ENCODE assay signal across 8 cellular contexts in genomic region chr6:26420607-26421235, GRCh38. TPM values are rescaled to one million over a fixed set of nuclear protein-coding genes. Genes with fewer than 3 reads are reported as not detected.
A peak's percentile ranks its signal among the peaks of the same experiment; 100 is the strongest.
DNase-seq lines count a peak whose midpoint lies in the region; ATAC-seq, FAIRE-seq and TF ChIP-seq lines count a peak whose summit lies in the region.

No MANE protein-coding gene starts in this region.

- DNase-seq in ELF-1 (ENCODE audit: low read depth, low spot score) (peak; percentile 42), HCT116 (ENCODE audit: low read depth, low spot score) (peak; percentile 35), RCC 7860 (ENCODE audit: low spot score) (peak; percentile 5), ecto neural progenitor cell (ENCODE audit: low spot score) (peak; percentile 53), medulla oblongata (ENCODE audit: extremely low spot score) (peak; percentile 34), tibial nerve (ENCODE audit: low spot score in 2 of 2) (no peak), NCI-H226 (no peak), NCI-H2029 treated with DMSO at 0.1 percent for 48 hours (lab: John Stamatoyannopoulos, UW) (no peak)

- intact Hi-C loops in HCT116 (cut with micrococcal nuclease) = loop anchor here (1.0 kb wide), 1 partner anchor 79 kb away; no protein-coding TSS in a partner anchor

- RAD21 ChIA-PET in HCT116 (lab: Charles Lee; ENCODE audit: low non-redundant PET in 1 of 2, low total read pairs in 2 of 2, uncharacterized antibody in 2 of 2, unreplicated experiment in 2 of 2) = interaction anchor here in 1 of 2 experiments (0.7 kb wide), 1 partner anchor 79 kb away, joined by 3 read pairs; no protein-coding TSS in a partner anchor

- H3K36me3 ChIP-seq in HCT116 (ENCODE audit: control insufficient read depth in 1 of 2, insufficient read depth in 2 of 2, low read length in 2 of 2) (0 out of 4 replicates have a peak, but pooled peaks cover 0 to 4% of the 10 kb centered on the region in 2 experiments), tibial nerve (peaks cover 0 to 1% (median 0%) of the 10 kb centered on the region in 3 donors)

- ATAC-seq in HCT116 = peak; percentile 66

- H4K20me1 ChIP-seq in HCT116 (ENCODE audit: insufficient read depth) = no peaks in the 10 kb centered on the region

- peak; percentile 45; the same call in 1 of the 2 replicates for TF ChIP-seq RAD21 in HCT116 (IDR thresholded peaks at IDR 0.05; ENCODE audit: low read depth)

- peak overlapping the region; percentile 84 for H3K9ac ChIP-seq in HCT116 (ENCODE audit: low read length)

- H3K4me1 ChIP-seq in HCT116 (ENCODE audit: control insufficient read depth in 1 of 2, insufficient read depth in 2 of 2, low read length in 2 of 2) (peaks cover 4 to 11% of the 10 kb centered on the region in 2 experiments; a peak in 3 of 4 replicates), tibial nerve (peaks cover 0 to 46% (median 11%) of the 10 kb centered on the region in 4 donors)

- WGBS in tibial nerve, 2 donors = 15 to 25% methylated on average over 6 of the region's 6 CpGs

- TF ChIP-seq CTCF in HCT116 (IDR thresholded peaks at IDR 0.05 in 2 of 3, conservative IDR thresholded peaks at IDR 0.05 in 1 of 3; ENCODE audit: borderline replicate concordance in 1 of 3, insufficient read depth in 1 of 3, low read depth in 2 of 3, low read length in 2 of 3) (peak; percentile 8 to 72 (median 56); a peak in 4 of 6 replicates), tibial nerve (IDR thresholded peaks at IDR 0.05) (peak in 2 of 5 experiments; percentile 21 to 27)

- H3K4me3 ChIP-seq in HCT116 (replicated peaks in 1 of 2; ENCODE audit: low read depth in 1 of 2, low read length in 2 of 2) (peak overlapping the region; percentile 26 to 93), tibial nerve (peak overlapping the region; percentile 29 to 88 (median 72))

- H3K79me2 ChIP-seq in HCT116 (ENCODE audit: insufficient read depth, low read length) = no peaks in the 10 kb centered on the region

- POLR2A ChIA-PET in HCT116 (lab: Charles Lee) = no interaction called here

- H3K27ac ChIP-seq in HCT116 (ENCODE audit: low read depth, low read length) = peak overlapping the region; percentile 69
- peak overlapping the region; percentile 83 to 94 (median 90) for H3K27ac ChIP-seq in tibial nerve

- no peak for TF ChIP-seq EP300 in tibial nerve (IDR thresholded peaks at IDR 0.05)

- peaks cover 0 to 7% of the 10 kb centered on the region in 2 experiments; a peak in 1 of 4 replicates for H3K9me3 ChIP-seq in HCT116 (ENCODE audit: control insufficient read depth in 1 of 2, insufficient read depth in 1 of 2, low read depth in 1 of 2, low read length in 2 of 2)
- H3K9me3 ChIP-seq in tibial nerve = no peaks in the 10 kb centered on the region

- H3K27me3 ChIP-seq in HCT116 (ENCODE audit: insufficient read depth, low read length) = no peaks in the 10 kb centered on the region
- H3K27me3 ChIP-seq in tibial nerve = no peaks in the 10 kb centered on the region

- no peaks in the 10 kb centered on the region for H3K9me2 ChIP-seq in HCT116 (ENCODE audit: insufficient read depth)

- CTCF ChIA-PET in HCT116 (lab: Charles Lee) = interaction anchor here (1.0 to 1.4 kb wide), 2 partner anchors 36 to 79 kb away, joined by 3 to 7 read pairs; no protein-coding TSS in a partner anchor

- peak overlapping the region; percentile 95 for H3K4me2 ChIP-seq in HCT116 (ENCODE audit: low read length)

- peak overlapping the region; percentile 98 for H2AFZ ChIP-seq in HCT116 (ENCODE audit: low read depth, low read length, poor library complexity, severe bottlenecking)

- no peak for FAIRE-seq in RCC 7860 (lab: Jason Lieb, UNC)

- no TSS peak for BruUV-seq in HCT116 (replicated peaks; lab: Mats Ljungman, UMichigan)

- TF ChIP-seq POLR2A in HCT116 (IDR thresholded peaks at IDR 0.05; ENCODE audit: borderline replicate concordance, extremely low read depth, insufficient read depth, insufficient read length) (no peak), tibial nerve (IDR thresholded peaks at IDR 0.05) (no peak)

TF ChIP-seq in HCT116, 20 proteins besides CTCF, POLR2A, EP300 and RAD21:
- TF ChIP-seq ZFX (IDR thresholded peaks at IDR 0.05) (no peak), TCF7L2 (IDR thresholded peaks at IDR 0.05; ENCODE audit: borderline replicate concordance, extremely low read depth, insufficient read depth, insufficient read length) (no peak), SIN3A (IDR thresholded peaks at IDR 0.05; ENCODE audit: low read depth) (no peak), SP1 (IDR thresholded peaks at IDR 0.05; ENCODE audit: low read depth) (no peak), ATF3 (IDR thresholded peaks at IDR 0.05) (no peak), ZNF274 (IDR thresholded peaks at IDR 0.05; ENCODE audit: low read depth, low read length) (no peak), ZBTB33 (IDR thresholded peaks at IDR 0.05; ENCODE audit: extremely low read depth, insufficient replicate concordance, low read length) (no peak), EGR1 (IDR thresholded peaks at IDR 0.05; ENCODE audit: low read depth) (no peak), FOSL1 (IDR thresholded peaks at IDR 0.05; ENCODE audit: low read depth) (no peak), JUND (IDR thresholded peaks at IDR 0.05) (no peak), YY1 (IDR thresholded peaks at IDR 0.05; ENCODE audit: extremely low read depth, insufficient replicate concordance, low read depth, low read length) (no peak)

RNA-seq across cellular contexts. Expression of gene BTN3A1, which starts 18.6 kb away (rescaled TPM):
- total RNA-seq in HCT116 (2021; ENCODE audit: unreplicated experiment) = 9.0 TPM
- polyA plus RNA-seq in HCT116 (2012) = 4.8 and 5.0 TPM in 2 replicates
- 10 to 100 TPM; 12.3 to 29.3 (median 16.6) TPM for total RNA-seq in tibial nerve

RNA-seq across cellular contexts. Expression of gene BTN3A3, which starts 19.6 kb away (rescaled TPM):
- total RNA-seq in HCT116 (2021; ENCODE audit: unreplicated experiment) (5.8 TPM), tibial nerve (10 to 100 TPM in 3 of 4 donors, 1 to 10 TPM in 1; 9.4 to 27.8 (median 14.0) TPM)
- polyA plus RNA-seq in HCT116 (2012) = 3.6 and 3.7 TPM in 2 replicates

RNA-seq across cellular contexts. Expression of gene BTN2A1, which starts 37.0 kb away (rescaled TPM):
- total RNA-seq in HCT116 (2021; ENCODE audit: unreplicated experiment) (11.2 TPM), tibial nerve (10 to 100 TPM; 15.7 to 29.0 (median 17.1) TPM)
- polyA plus RNA-seq in HCT116 (2012) = 11.1 and 12.0 TPM in 2 replicates

RNA-seq across cellular contexts. Expression of gene BTN2A2, which starts 37.8 kb away (rescaled TPM):
- total RNA-seq in HCT116 (2021; ENCODE audit: unreplicated experiment) = 15.4 TPM
- polyA plus RNA-seq in HCT116 (2012) = 13.0 and 14.6 TPM in 2 replicates
- 10 to 100 TPM in 3 of 4 donors, 1 to 10 TPM in 1; 6.7 to 20.7 (median 14.5) TPM for total RNA-seq in tibial nerve

RNA-seq across cellular contexts. Expression of gene BTN3A2, which starts 55.7 kb away (rescaled TPM):
- 14.1 TPM for total RNA-seq in HCT116 (2021; ENCODE audit: unreplicated experiment)
- 10.8 and 12.9 TPM in 2 replicates for polyA plus RNA-seq in HCT116 (2012)
- 10 to 100 TPM in 3 of 4 donors, 1 to 10 TPM in 1; 8.4 to 14.0 (median 12.1) TPM for total RNA-seq in tibial nerve

Comparison
In these comparisons a context has a peak if more than half of its experiments do, and no peak if none do; other contexts are left out.
1. DNase-seq: peak in ELF-1 (single experiment), HCT116 (single experiment), RCC 7860 (single experiment), ecto neural progenitor cell (single experiment) and medulla oblongata (single experiment); none in tibial nerve (0 of 2), NCI-H226 (single experiment) and NCI-H2029 treated with DMSO at 0.1 percent for 48 hours (single experiment).